In the genomic region with DNA sequence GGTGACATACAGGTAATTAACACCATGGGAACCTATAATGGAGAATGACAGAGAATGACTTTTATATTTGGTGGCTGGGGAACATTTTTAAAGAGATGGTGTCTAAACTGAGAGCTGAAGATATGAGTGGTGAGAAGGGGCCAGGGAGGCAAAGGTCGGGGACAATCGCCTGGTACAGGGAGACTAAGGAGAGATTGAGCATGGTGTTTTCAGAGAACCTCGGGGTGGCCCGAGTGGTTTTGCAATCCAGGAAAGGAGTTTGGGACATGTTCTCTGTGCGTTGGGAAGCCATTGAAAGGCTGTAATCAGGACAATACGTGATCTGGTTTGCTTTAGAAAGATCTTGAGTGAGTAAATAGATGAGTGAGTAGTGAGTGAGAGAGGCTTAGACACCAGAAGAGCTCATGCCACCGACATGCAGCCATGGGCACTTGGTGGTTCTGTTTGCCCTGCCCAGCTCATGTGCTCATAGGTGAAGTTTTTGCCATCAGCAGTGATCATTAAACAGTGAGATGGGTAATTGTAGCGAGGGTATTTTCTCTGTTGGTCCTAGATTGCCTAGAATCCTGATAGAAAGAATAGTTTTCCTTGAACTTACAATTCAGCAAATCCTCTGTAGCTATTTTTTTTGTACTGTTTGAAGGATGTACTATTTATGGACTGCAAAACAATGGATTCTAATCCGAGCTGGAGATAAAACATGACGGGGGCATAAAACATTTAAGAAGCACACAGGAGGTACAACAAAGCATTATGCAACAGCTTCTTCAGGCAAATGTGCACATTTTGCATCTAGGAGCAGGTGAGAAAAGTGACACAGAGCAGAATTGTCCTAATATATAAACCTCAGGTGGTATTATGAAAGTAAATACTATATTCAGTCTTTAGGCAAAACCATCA, we compare ENCODE assay signal across 14 cellular contexts.
DNase-seq lines count a peak whose midpoint lies in the region; FAIRE-seq and TF ChIP-seq lines count a peak whose summit lies in the region.
"Had no signal": no experiment of that assay in that cellular context is flagged by ENCODE, and none has a peak within 500 bp of the region (broad histone marks: within the 10 kb centered on the region; RNA-seq: fewer than 3 reads in every experiment).

No MANE protein-coding gene starts in this region.

- peaks cover 99% of the 10 kb centered on the region for H3K4me1 Mint-ChIP-seq in chondrocyte (ENCODE audit: low read depth)
- peaks cover 4% of the 10 kb centered on the region for H3K4me1 Mint-ChIP-seq in activated T-helper 2 cell treated with anti-CD3 and anti-CD28 coated beads, Interferon-gamma antibody, Interleukin-2, Interleukin-4, amounts not matched to agents 10 μg/mL and 5 μg/mL and 100 μg/mL, durations not matched to agents 14 hours and 24 hours and 36 hours (ENCODE audit: low read depth)

- H3K9me3 Mint-ChIP-seq in chondrocyte (ENCODE audit: low read depth) = no peaks in the 10 kb centered on the region
- H3K9me3 Mint-ChIP-seq in activated T-helper 2 cell treated with anti-CD3 and anti-CD28 coated beads, Interferon-gamma antibody, Interleukin-2, Interleukin-4, amounts not matched to agents 10 μg/mL and 5 μg/mL and 100 μg/mL, durations not matched to agents 14 hours and 24 hours and 36 hours = no peaks in the 10 kb centered on the region
- H3K9me3 Mint-ChIP-seq: activated T-cell treated with anti-CD3 and anti-CD28 coated beads, Interleukin-2, amount 50 U/mL, for 4 hours; endodermal cell had no signal

- H4K20me1 ChIP-seq in osteoblast (ENCODE audit: insufficient read depth, low read length) = peaks cover 8% of the 10 kb centered on the region

- peak overlapping the region; percentile 70 for H3K4me2 ChIP-seq in osteoblast (ENCODE audit: insufficient read depth, low read length)

- intact Hi-C loops in activated T-helper 2 cell treated with anti-CD3 and anti-CD28 coated beads, Interferon-gamma antibody, Interleukin-2, Interleukin-4, amounts not matched to agents 10 μg/mL and 5 μg/mL and 100 μg/mL, durations not matched to agents 14 hours and 24 hours and 36 hours (cut with micrococcal nuclease) = no loop called here

- no peaks in the 10 kb centered on the region for H3K27me3 Mint-ChIP-seq in chondrocyte (ENCODE audit: low read depth)
- H3K27me3 Mint-ChIP-seq in activated T-helper 2 cell treated with anti-CD3 and anti-CD28 coated beads, Interferon-gamma antibody, Interleukin-2, Interleukin-4, amounts not matched to agents 10 μg/mL and 5 μg/mL and 100 μg/mL, durations not matched to agents 14 hours and 24 hours and 36 hours (ENCODE audit: low read depth) = peaks cover 15% of the 10 kb centered on the region

- H3K4me3 ChIP-seq in osteoblast (ENCODE audit: insufficient read depth, low read length) (no peak overlapping the region), urinary bladder (ENCODE audit: low read depth, low read length) (no peak overlapping the region)
- H3K4me3 ChIP-seq: SK-N-MC had no signal

- no peaks in the 10 kb centered on the region for H3K36me3 Mint-ChIP-seq in chondrocyte (ENCODE audit: low read depth)
- H3K36me3 Mint-ChIP-seq in activated T-helper 2 cell treated with anti-CD3 and anti-CD28 coated beads, Interferon-gamma antibody, Interleukin-2, Interleukin-4, amounts not matched to agents 10 μg/mL and 5 μg/mL and 100 μg/mL, durations not matched to agents 14 hours and 24 hours and 36 hours (ENCODE audit: low read depth) = no peaks in the 10 kb centered on the region

- peak overlapping the region; percentile 35 for H2AFZ ChIP-seq in osteoblast (ENCODE audit: low read length)

- no peaks in the 10 kb centered on the region for H3K27me3 ChIP-seq in osteoblast (ENCODE audit: insufficient read depth, low read length)

- no peaks in the 10 kb centered on the region for H3K9me3 ChIP-seq in osteoblast (ENCODE audit: low read depth, low read length)
- H3K9me3 ChIP-seq: Caco-2 had no signal

- H3K4me3 Mint-ChIP-seq in chondrocyte (ENCODE audit: unreplicated experiment) = peak overlapping the region; percentile 14
- H3K4me3 Mint-ChIP-seq in activated T-helper 2 cell treated with anti-CD3 and anti-CD28 coated beads, Interferon-gamma antibody, Interleukin-2, Interleukin-4, amounts not matched to agents 10 μg/mL and 5 μg/mL and 100 μg/mL, durations not matched to agents 14 hours and 24 hours and 36 hours (ENCODE audit: low read depth) = no peak overlapping the region
- H3K4me3 Mint-ChIP-seq: activated T-cell treated with anti-CD3 and anti-CD28 coated beads, Interleukin-2, amount 50 U/mL, for 4 hours; endodermal cell had no signal

- peak overlapping the region; percentile 97 for H3K27ac Mint-ChIP-seq in chondrocyte (ENCODE audit: unreplicated experiment)
- no peak overlapping the region for H3K27ac Mint-ChIP-seq in activated T-helper 2 cell treated with anti-CD3 and anti-CD28 coated beads, Interferon-gamma antibody, Interleukin-2, Interleukin-4, amounts not matched to agents 10 μg/mL and 5 μg/mL and 100 μg/mL, durations not matched to agents 14 hours and 24 hours and 36 hours
- H3K27ac Mint-ChIP-seq: endodermal cell had no signal

- H3K36me3 ChIP-seq in osteoblast (ENCODE audit: insufficient read depth, low read length) (no peaks in the 10 kb centered on the region), urinary bladder (ENCODE audit: insufficient read depth) (no peaks in the 10 kb centered on the region)

- H3K79me2 ChIP-seq in osteoblast (ENCODE audit: insufficient read depth, low read length) = peaks cover 67% of the 10 kb centered on the region

- 68% methylated on average over 10 of the region's 10 CpGs for WGBS in urinary bladder

- TF ChIP-seq CTCF in chondrocyte (IDR thresholded peaks at IDR 0.05) = no peak
- no peak for TF ChIP-seq CTCF in osteoblast (IDR thresholded peaks at IDR 0.05; ENCODE audit: extremely low read depth, low read depth, low read length)

- DNase-seq in activated CD8-positive, alpha-beta memory T cell treated with anti-CD3 and anti-CD28 coated beads for 24 hours = peak; percentile 13
- no peak for DNase-seq in activated CD8-positive, alpha-beta memory T cell treated with anti-CD3 and anti-CD28 coated beads, Interleukin-2, amount 50 U/mL, for 4 hours
- DNase-seq in chondrocyte (ENCODE audit: low spot score) (no peak), osteoblast (ENCODE audit: insufficient read length, low spot score, missing footprints) (no peak), HTR-8/SVneo (ENCODE audit: insufficient read length, low spot score) (no peak), Ammon's horn (ENCODE audit: low spot score) (no peak)
- no peak for DNase-seq in activated T-helper 2 cell treated with anti-CD3 and anti-CD28 coated beads, Interferon-gamma antibody, Interleukin-2, Interleukin-4, amounts not matched to agents 10 μg/mL and 5 μg/mL and 100 μg/mL, durations not matched to agents 14 hours and 24 hours and 36 hours (ENCODE audit: low spot score)
- DNase-seq: activated T-cell treated with anti-CD3 and anti-CD28 coated beads, Interleukin-2, amount 50 U/mL, for 4 hours; Caco-2; endodermal cell; stimulated activated CD4-positive, alpha-beta T cell treated with anti-CD3 and anti-CD28 coated beads, Interleukin-4, amount 100 ng/mL, for 1 hour; stimulated activated naive CD4-positive, alpha-beta T cell had no signal

- H3K4me1 ChIP-seq in osteoblast (ENCODE audit: insufficient read depth, low read length) (peaks cover 48% of the 10 kb centered on the region), urinary bladder (ENCODE audit: insufficient read depth) (no peaks in the 10 kb centered on the region)
- H3K4me1 ChIP-seq: Caco-2 had no signal

- no peak for FAIRE-seq in HTR-8/SVneo (lab: Jason Lieb, UNC)

- H3K27ac ChIP-seq in osteoblast (ENCODE audit: low read depth, low read length) (no peak overlapping the region), urinary bladder (ENCODE audit: low read depth) (peak overlapping the region; percentile 65)
- H3K27ac ChIP-seq: SK-N-MC had no signal
